31 cellular contexts compared by ENCODE assay signal in genomic region chr6:11894212-11894611, GRCh38.
"Had no signal": no experiment of that assay in that cellular context is flagged by ENCODE, and none has a peak within 500 bp of the region (broad histone marks: within the 10 kb centered on the region; RNA-seq: fewer than 3 reads in every experiment).

No MANE protein-coding gene starts in this region.

- H3K27me3 ChIP-seq: ovary, right lobe of liver, sigmoid colon, suprapubic skin, testis, tibial artery, transverse colon, upper lobe of right lung, uterus had no signal

- H3K9me3 Mint-ChIP-seq: natural killer cell treated with Interleukin-12 subunit alpha and Interleukin-12 subunit beta and Interleukin-15 and Interleukin-18, amount 100 ng/mL, for 72 hours; type B pancreatic cell had no signal

- DNase-seq: naive thymus-derived CD8-positive, alpha-beta T cell; nephron progenitor cell; occipital lobe; ovary; posterior cingulate gyrus; psoas muscle; right cardiac atrium; right lobe of liver; sigmoid colon; small intestine; stimulated activated CD4-positive, alpha-beta T cell treated with anti-CD3 and anti-CD28 coated beads, Interleukin-15, amount 100 ng/mL, for 24 hours; stimulated activated CD4-positive, alpha-beta T cell treated with anti-CD3 and anti-CD28 coated beads, Interleukin-2, amount 100 ng/mL, for 24 hours; stimulated activated CD4-positive, alpha-beta T cell treated with anti-CD3 and anti-CD28 coated beads, Interleukin-2, amount 100 ng/mL, for 48 hours; stimulated activated CD4-positive, alpha-beta T cell treated with anti-CD3 and anti-CD28 coated beads, Interleukin-4, amount 100 ng/mL, for 4 hours; stimulated activated CD8-positive, alpha-beta memory T cell treated with anti-CD3 and anti-CD28 coated beads, Interleukin-4, amount 100 ng/mL, for 48 hours; stimulated activated naive CD4-positive, alpha-beta T cell; stimulated activated naive CD8-positive, alpha-beta T cell treated with anti-CD3 and anti-CD28 coated beads, Interleukin-15, amount 100 ng/mL, for 72 hours; stimulated activated naive CD8-positive, alpha-beta T cell treated with anti-CD3 and anti-CD28 coated beads, Interleukin-15, Interleukin-2, amounts not matched to agents 100 U/mL and 50 U/mL, for 24 hours; substantia nigra; testis; tibial artery; transverse colon; upper lobe of right lung; uterus had no signal

- H3K4me3 ChIP-seq: ovary, psoas muscle, right lobe of liver, sigmoid colon, suprapubic skin, testis, tibial artery, transverse colon, upper lobe of right lung, uterus had no signal

- H3K79me2 ChIP-seq: parathyroid adenoma had no signal

- H3K4me1 Mint-ChIP-seq: naive thymus-derived CD8-positive, alpha-beta T cell; nephron progenitor cell; neural crest cell; stimulated activated naive CD8-positive, alpha-beta T cell treated with anti-CD3 and anti-CD28 coated beads, Interleukin-15, amount 100 ng/mL, for 72 hours had no signal

- FAIRE-seq: small intestine had no signal

- H3K9me3 ChIP-seq: ovary, psoas muscle, right lobe of liver, sigmoid colon, suprapubic skin, testis, tibial artery, transverse colon, upper lobe of right lung, uterus had no signal

- ATAC-seq: naive thymus-derived CD8-positive, alpha-beta T cell; natural killer cell treated with Interleukin-12 subunit alpha and Interleukin-12 subunit beta and Interleukin-15 and Interleukin-18, amount 100 ng/mL, for 72 hours; psoas muscle; right cardiac atrium; right lobe of liver; stimulated activated memory B cell treated with anti-CD40 and anti-IgM and Interleukin-4, amounts not matched to agents 10 μg/mL and 1 μg/mL and 100 μg/mL, for 72 hours; stimulated activated naive CD8-positive, alpha-beta T cell treated with anti-CD3 and anti-CD28 coated beads, Interleukin-15, amount 100 ng/mL, for 72 hours; stimulated activated naive CD8-positive, alpha-beta T cell treated with anti-CD3 and anti-CD28 coated beads, Interleukin-15, Interleukin-2, amounts not matched to agents 100 U/mL and 50 U/mL, for 24 hours; upper lobe of right lung had no signal

- H3K4me1 ChIP-seq: parathyroid adenoma, psoas muscle, right lobe of liver, sigmoid colon, suprapubic skin, testis, tibial artery, transverse colon, upper lobe of right lung, uterus had no signal

- H3K27ac Mint-ChIP-seq: natural killer cell treated with Interleukin-12 subunit alpha and Interleukin-12 subunit beta and Interleukin-15 and Interleukin-18, amount 100 ng/mL, for 72 hours; nephron progenitor cell; progenitor cell of endocrine pancreas; stimulated activated memory B cell treated with anti-CD40 and anti-IgM and Interleukin-4, amounts not matched to agents 10 μg/mL and 1 μg/mL and 100 μg/mL, for 72 hours; stimulated activated naive CD8-positive, alpha-beta T cell treated with anti-CD3 and anti-CD28 coated beads, Interleukin-15, amount 100 ng/mL, for 72 hours; type B pancreatic cell had no signal

- H3K36me3 Mint-ChIP-seq: natural killer cell treated with Interleukin-12 subunit alpha and Interleukin-12 subunit beta and Interleukin-15 and Interleukin-18, amount 100 ng/mL, for 72 hours; stimulated activated memory B cell treated with anti-CD40 and anti-IgM and Interleukin-4, amounts not matched to agents 10 μg/mL and 1 μg/mL and 100 μg/mL, for 72 hours; type B pancreatic cell had no signal

- H3K27ac ChIP-seq: ovary, parathyroid adenoma, psoas muscle, right lobe of liver, sigmoid colon, suprapubic skin, testis, tibial artery, transverse colon, upper lobe of right lung, uterus had no signal

- H3K4me3 Mint-ChIP-seq: naive thymus-derived CD8-positive, alpha-beta T cell; natural killer cell treated with Interleukin-12 subunit alpha and Interleukin-12 subunit beta and Interleukin-15 and Interleukin-18, amount 100 ng/mL, for 72 hours; nephron progenitor cell; neural crest cell; stimulated activated memory B cell treated with anti-CD40 and anti-IgM and Interleukin-4, amounts not matched to agents 10 μg/mL and 1 μg/mL and 100 μg/mL, for 72 hours; stimulated activated naive CD8-positive, alpha-beta T cell treated with anti-CD3 and anti-CD28 coated beads, Interleukin-15, amount 100 ng/mL, for 72 hours; type B pancreatic cell had no signal

- H3K27me3 Mint-ChIP-seq: progenitor cell of endocrine pancreas; stimulated activated memory B cell treated with anti-CD40 and anti-IgM and Interleukin-4, amounts not matched to agents 10 μg/mL and 1 μg/mL and 100 μg/mL, for 72 hours; stimulated activated naive CD8-positive, alpha-beta T cell treated with anti-CD3 and anti-CD28 coated beads, Interleukin-15, amount 100 ng/mL, for 72 hours; type B pancreatic cell had no signal

- H3K9ac ChIP-seq: parathyroid adenoma had no signal

- H3K36me3 ChIP-seq: ovary, right lobe of liver, sigmoid colon, suprapubic skin, tibial artery, transverse colon, upper lobe of right lung, uterus had no signal

- H2AFZ ChIP-seq: parathyroid adenoma had no signal
